1 cellular context compared by ENCODE assay signal in the genomic region with DNA sequence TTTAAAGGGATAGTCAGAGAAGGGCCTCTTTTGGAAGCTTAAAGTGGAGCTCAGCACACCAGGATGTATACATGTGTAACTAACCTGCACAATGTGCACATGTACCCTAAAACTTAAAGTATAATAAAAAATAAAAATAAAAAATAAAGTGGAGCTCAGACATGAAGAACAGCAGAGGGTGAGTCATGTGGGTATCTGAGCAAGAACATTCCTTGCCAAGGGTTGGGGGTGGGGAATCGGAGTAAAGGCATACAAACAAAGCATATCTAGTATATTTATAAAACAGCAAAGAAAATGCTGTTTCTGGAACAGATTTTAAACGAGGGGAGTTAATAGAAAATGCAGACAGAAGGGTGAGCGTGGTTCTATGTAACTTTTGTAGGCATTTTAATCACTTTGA.
TF ChIP-seq lines count a peak whose summit lies in the region.

No MANE protein-coding gene starts in this region.

TF ChIP-seq in GM23338, 12 proteins besides CTCF, POLR2A, EP300 and RAD21:
- TF ChIP-seq CREB1 (CRISPR knock-in tag; IDR thresholded peaks at IDR 0.05; ENCODE audit: low read depth) (no peak), EZH2phosphoT487 (IDR thresholded peaks at IDR 0.05; ENCODE audit: unreplicated experiment) (no peak), STAT1 (IDR thresholded peaks at IDR 0.05; ENCODE audit: unreplicated experiment) (no peak), POLR2AphosphoS5 (IDR thresholded peaks at IDR 0.05; ENCODE audit: low read depth) (no peak), EZH2 (IDR thresholded peaks at IDR 0.05; ENCODE audit: low read depth, unreplicated experiment) (no peak), JUNB (IDR thresholded peaks at IDR 0.05; ENCODE audit: unreplicated experiment) (no peak)
